1 cellular context compared by ENCODE assay signal in genomic region chrX:110257889-110258288, GRCh38.
TF ChIP-seq lines count a peak whose summit lies in the region.

No MANE protein-coding gene starts in this region.

TF ChIP-seq in A549, 52 proteins besides CTCF, POLR2A, EP300 and RAD21:
- no peak for TF ChIP-seq KDM1A (IDR thresholded peaks at IDR 0.05; ENCODE audit: low read depth)
- no peak for TF ChIP-seq HMGXB4 (CRISPR knock-in tag; IDR thresholded peaks at IDR 0.05; ENCODE audit: borderline replicate concordance)
- TF ChIP-seq JUNB (IDR thresholded peaks at IDR 0.05), result no peak
- TF ChIP-seq MAZ (IDR thresholded peaks at IDR 0.05; ENCODE audit: borderline replicate concordance, low read depth, low read length), result no peak
- TF ChIP-seq RCOR1 (IDR thresholded peaks at IDR 0.05; ENCODE audit: low read depth, low read length), result no peak
- no peak for TF ChIP-seq GATA3 (IDR thresholded peaks at IDR 0.05; ENCODE audit: borderline replicate concordance)
- TF ChIP-seq FOXS1 (CRISPR knock-in tag; IDR thresholded peaks at IDR 0.05), result no peak
